29 cellular contexts compared by ENCODE assay signal in genomic region chr16:73636196-73636595, GRCh38.
"Had no signal": no experiment of that assay in that cellular context is flagged by ENCODE, and none has a peak within 500 bp of the region (broad histone marks: within the 10 kb centered on the region; RNA-seq: fewer than 3 reads in every experiment).

No MANE protein-coding gene starts in this region.

- H3K36me3 Mint-ChIP-seq: mesothelial cell of epicardium, naive B cell had no signal

- H3K27me3 ChIP-seq: colonic mucosa, esophagus squamous epithelium, gastrocnemius medialis, heart right ventricle had no signal

- DNase-seq: colonic mucosa; cortex of kidney; effector CD8-positive, alpha-beta T cell; effector memory CD8-positive, alpha-beta T cell; endodermal cell; erythroblast; esophagus squamous epithelium; foreskin fibroblast; foreskin melanocyte; gastrocnemius medialis; glutamatergic neuron; head of caudate nucleus; heart right ventricle; hippocampal formation; islet precursor cell; kidney; kidney glomerular epithelial cell; left colon; left ventricle myocardium inferior; lower lobe of right lung; mesenchymal stem cell; mucosa of descending colon; naive B cell; naive thymus-derived CD8-positive, alpha-beta T cell had no signal

- H3K4me1 Mint-ChIP-seq: mesothelial cell of epicardium; naive B cell; naive thymus-derived CD8-positive, alpha-beta T cell had no signal

- H3K4me1 ChIP-seq: colonic mucosa, esophagus squamous epithelium, gastrocnemius medialis, left ventricle myocardium inferior, lower lobe of right lung had no signal

- H3K27me3 Mint-ChIP-seq: dendritic cell treated with granulocyte-macrophage colony-stimulating factor and Interleukin-4, amounts not matched to agents 40 ng/mL and 50 ng/mL, for 4 days; effector memory CD8-positive, alpha-beta T cell; naive B cell had no signal

- H3K27ac Mint-ChIP-seq: dendritic cell treated with granulocyte-macrophage colony-stimulating factor and Interleukin-4, amounts not matched to agents 40 ng/mL and 50 ng/mL, for 4 days; effector memory CD8-positive, alpha-beta T cell; endodermal cell; mesothelial cell of epicardium; naive B cell; naive thymus-derived CD8-positive, alpha-beta T cell had no signal

- FAIRE-seq: kidney had no signal

- H3K4me3 ChIP-seq: colonic mucosa, esophagus squamous epithelium, gastrocnemius medialis, heart right ventricle, left ventricle myocardium inferior, lower lobe of right lung, mucosa of descending colon had no signal

- H3K27ac ChIP-seq: colonic mucosa, epithelial cell of prostate, esophagus squamous epithelium, gastrocnemius medialis, heart right ventricle, left ventricle myocardium inferior, lower lobe of right lung had no signal

- H3K36me3 ChIP-seq: colonic mucosa, esophagus squamous epithelium, gastrocnemius medialis, heart right ventricle, left ventricle myocardium inferior, lower lobe of right lung had no signal

- ATAC-seq: effector memory CD8-positive, alpha-beta T cell; esophagus mucosa; gastrocnemius medialis; heart right ventricle; left colon; left lobe of liver; lower lobe of right lung; mucosa of descending colon; naive thymus-derived CD8-positive, alpha-beta T cell had no signal

- H3K9me3 ChIP-seq: colonic mucosa, gastrocnemius medialis had no signal

- H3K4me3 Mint-ChIP-seq: dendritic cell treated with granulocyte-macrophage colony-stimulating factor and Interleukin-4, amounts not matched to agents 40 ng/mL and 50 ng/mL, for 4 days; effector memory CD8-positive, alpha-beta T cell; endodermal cell; mesothelial cell of epicardium; naive B cell; naive thymus-derived CD8-positive, alpha-beta T cell had no signal
